16 cellular contexts compared by ENCODE assay signal in genomic region chr20:22663528-22664025, GRCh38.
DNase-seq lines count a peak whose midpoint lies in the region; ATAC-seq and TF ChIP-seq lines count a peak whose summit lies in the region.
"Had no signal": no experiment of that assay in that cellular context is flagged by ENCODE, and none has a peak within 500 bp of the region (broad histone marks: within the 10 kb centered on the region; RNA-seq: fewer than 3 reads in every experiment).

No MANE protein-coding gene starts in this region.

- CTCF ChIA-PET in RWPE1 (lab: Yijun Ruan, JAX), result interaction anchor here (0.6 kb wide), 1 partner anchor 116 kb away, joined by 4 read pairs; no protein-coding TSS in a partner anchor
- CTCF ChIA-PET in A673 (lab: Charles Lee), result no interaction called here

- DNase-seq in H9 (peak; percentile 87), NCI-H69 (lab: John Stamatoyannopoulos, UW) (peak; percentile 94), iPS DF 4.7 (ENCODE audit: extremely low read depth, low spot score) (peak; percentile 86), RWPE1 (ENCODE audit: low spot score) (no peak), A673 (ENCODE audit: low spot score) (no peak), GOT3 (lab: John Stamatoyannopoulos, UW) (no peak)
- DNase-seq: COR-L47, NCI-H1092, NCI-H1930, NCI-H446 treated with DMSO at 0.1 percent for 48 hours, NCI-H748 treated with DMSO at 0.1 percent for 48 hours had no signal

- H3K9me3 Mint-ChIP-seq in H9, result peaks cover 27 to 30% of the 10 kb centered on the region in 2 experiments

- peaks cover 11% of the 10 kb centered on the region for H3K27me3 Mint-ChIP-seq in H9 (ENCODE audit: low read depth)

- H3K4ac ChIP-seq in H9 (ENCODE audit: low read depth, low read length), result no peak overlapping the region

- no peak overlapping the region for H2AFZ ChIP-seq in H9 (ENCODE audit: low read length)

- POLR2A ChIA-PET in RWPE1 (lab: Yijun Ruan, JAX; ENCODE audit: low non-redundant PET), result no interaction called here
- POLR2A ChIA-PET in A673 (lab: Charles Lee; ENCODE audit: low non-redundant PET), result no interaction called here

- no peak overlapping the region for H4K91ac ChIP-seq in H9 (ENCODE audit: insufficient read length, low read depth, low read length)

- peaks cover 12% of the 10 kb centered on the region for H3K36me3 ChIP-seq in BLaER1
- no peaks in the 10 kb centered on the region for H3K36me3 ChIP-seq in A673 (ENCODE audit: insufficient read depth, low read length, poor library complexity, severe bottlenecking)

- H3T11ph ChIP-seq in H9 (ENCODE audit: low read length), result no peak overlapping the region

- H3K79me1 ChIP-seq in H9 (ENCODE audit: insufficient read depth, low read depth, low read length, poor library complexity, severe bottlenecking), result no peaks in the 10 kb centered on the region

- H3K23me2 ChIP-seq in H9 (ENCODE audit: insufficient read length, low read depth, low read length, poor library complexity, severe bottlenecking), result no peaks in the 10 kb centered on the region

- no peak overlapping the region for H2BK20ac ChIP-seq in H9 (ENCODE audit: low read depth, low read length, poor library complexity, severe bottlenecking)

- H3K27ac Mint-ChIP-seq in H9, result peak overlapping the region; percentile 58 to 91 (median 61); a peak in 6 of 7 replicates

- no peak overlapping the region for H3K56ac ChIP-seq in H9 (ENCODE audit: insufficient read length, low read depth, low read length)

- no peak overlapping the region for H4K8ac ChIP-seq in H9 (replicated peaks; ENCODE audit: insufficient read length, low read depth, low read length)

- H4K20me1 ChIP-seq in BLaER1 (no peaks in the 10 kb centered on the region), H9 (ENCODE audit: control insufficient read depth, insufficient read depth, insufficient read length) (no peaks in the 10 kb centered on the region)

- H2AK5ac ChIP-seq in H9 (ENCODE audit: insufficient read length, low read length), result no peak overlapping the region

- H3K4me1 Mint-ChIP-seq in H9, result peaks cover 32 to 38% of the 10 kb centered on the region in 2 experiments

- peak overlapping the region; percentile 54 for H3K18ac ChIP-seq in H9 (ENCODE audit: insufficient read length, low read depth, low read length)

- peaks cover 6 to 34% (median 25%) of the 10 kb centered on the region in 3 experiments; a peak in 6 of 7 replicates for H3K36me3 Mint-ChIP-seq in H9 (ENCODE audit: insufficient read depth in 1 of 3, low read depth in 3 of 3)

- H3K79me2 ChIP-seq in H9 (ENCODE audit: insufficient read depth, low read length), result no peaks in the 10 kb centered on the region

- H3K4me1 ChIP-seq in BLaER1 (peaks cover 33% of the 10 kb centered on the region), H9 (ENCODE audit: insufficient read depth, low read length) (peaks cover 10% of the 10 kb centered on the region; the same call in 1 of the 2 replicates), A673 (ENCODE audit: insufficient read depth, low read length, poor library complexity, severe bottlenecking) (no peaks in the 10 kb centered on the region)
- H3K4me1 ChIP-seq: A549 had no signal

- H2BK5ac ChIP-seq in H9 (ENCODE audit: insufficient read length, low read length), result no peak overlapping the region

- no peak overlapping the region for H2BK15ac ChIP-seq in H9 (ENCODE audit: low read depth, low read length)

- H3K9ac ChIP-seq in BLaER1, result peak overlapping the region; percentile 11; the same call in 1 of the 2 replicates
- no peak overlapping the region for H3K9ac ChIP-seq in H9 (ENCODE audit: extremely low read depth, insufficient read length, low read length)
- H3K9ac ChIP-seq: KMS-11 had no signal

- no peak overlapping the region for H4K5ac ChIP-seq in H9 (ENCODE audit: insufficient read length, low read depth, low read length)

- no CpG with 5 or more reads among the region's 4 CpGs for WGBS in H9 (ENCODE audit: extremely low coverage, insufficient read length, low lambda C conversion rate)

- H3K23ac ChIP-seq in H9 (ENCODE audit: insufficient read length, low read depth, low read length), result no peak overlapping the region

- H3K14ac ChIP-seq in H9 (ENCODE audit: insufficient read depth, low read length), result no peak overlapping the region

- H3K27me3 ChIP-seq in BLaER1 (no peaks in the 10 kb centered on the region), H9 (ENCODE audit: insufficient read depth, low read length) (no peaks in the 10 kb centered on the region), A673 (replicated peaks; ENCODE audit: insufficient read depth, low read depth, low read length, poor library complexity) (peaks cover 5% of the 10 kb centered on the region)

- H3K4me2 ChIP-seq in BLaER1 (peak overlapping the region; percentile 78), H9 (ENCODE audit: insufficient read depth, insufficient read length, low read length) (peak overlapping the region; percentile 14)
- H3K4me2 ChIP-seq: A549, KMS-11 had no signal

- H3K9me3 ChIP-seq in BLaER1 (peaks cover 7% of the 10 kb centered on the region; the same call in 1 of the 2 replicates), H9 (ENCODE audit: control insufficient read depth, low read depth, low read length) (peaks cover 3% of the 10 kb centered on the region), A673 (ENCODE audit: low read depth, low read length, poor library complexity, severe bottlenecking) (no peaks in the 10 kb centered on the region)

- no TSS peak for BruUV-seq in A673 (replicated peaks; lab: Mats Ljungman, UMichigan)

- no peak overlapping the region for H3K4me3 ChIP-seq in BLaER1
- no peak overlapping the region for H3K4me3 ChIP-seq in A673 (ENCODE audit: low read depth, low read length, poor library complexity, severe bottlenecking)
- H3K4me3 ChIP-seq: A549, SK-N-MC had no signal

- no peak overlapping the region for H2BK12ac ChIP-seq in H9 (ENCODE audit: insufficient read length, low read depth, low read length)

- intact Hi-C loops in A673 (cut with micrococcal nuclease; ENCODE audit: unreplicated experiment), result no loop called here

- no peak overlapping the region for H2BK120ac ChIP-seq in H9 (ENCODE audit: low read depth, low read length, poor library complexity, severe bottlenecking)

- peak overlapping the region in 1 of 2 experiments; percentile 34; a peak in 1 of 5 replicates for H3K4me3 Mint-ChIP-seq in H9

- ATAC-seq in HG03460 (IDR thresholded peaks at IDR 0.05; ENCODE audit: unreplicated experiment), result no peak

- H3K27ac ChIP-seq in BLaER1 (peak overlapping the region; percentile 55), H9 (ENCODE audit: insufficient read length, low read depth, low read length) (peak overlapping the region; percentile 81), RWPE1 (no peak overlapping the region), A673 (ENCODE audit: low read depth, low read length, poor library complexity, severe bottlenecking) (no peak overlapping the region)
- H3K27ac ChIP-seq: A549, KMS-11, SK-N-MC had no signal

- TF ChIP-seq CTCF in H9 (conservative IDR thresholded peaks at IDR 0.05), result no peak
- no peak for TF ChIP-seq CTCF in RWPE1 (conservative IDR thresholded peaks at IDR 0.05; ENCODE audit: low read depth)
- no peak for TF ChIP-seq CTCF in A673 (conservative IDR thresholded peaks at IDR 0.05; ENCODE audit: low read depth, low read length)

Comparison
In these comparisons a context has a peak if more than half of its experiments do, and no peak if none do; other contexts are left out.
1. H3K27ac ChIP-seq: peak in BLaER1 (single experiment) and H9 (single experiment); none in RWPE1 (single experiment) and A673 (single experiment).
2. DNase-seq: peak in H9 (single experiment), NCI-H69 (single experiment) and iPS DF 4.7 (single experiment); none in RWPE1 (single experiment), A673 (single experiment) and GOT3 (single experiment).